Comparison of ENCODE assay signal across 20 cellular contexts in genomic region chr17:45040459-45040858, GRCh38. TPM values are rescaled to one million over a fixed set of nuclear protein-coding genes. Genes with fewer than 3 reads are reported as not detected.
DNase-seq lines count a peak whose midpoint lies in the region; ATAC-seq and TF ChIP-seq lines count a peak whose summit lies in the region.
"Had no signal": no experiment of that assay in that cellular context is flagged by ENCODE, and none has a peak within 500 bp of the region (broad histone marks: within the 10 kb centered on the region; RNA-seq: fewer than 3 reads in every experiment).

No MANE protein-coding gene starts in this region.

- DNase-seq in LNCaP clone FGC (ENCODE audit: low read depth) (peak; percentile 67), endodermal cell (peak; percentile 92), myocyte (ENCODE audit: low read depth) (peak; percentile 47), BE2C (no peak), NCI-H446 treated with DMSO at 0.1 percent for 48 hours (lab: John Stamatoyannopoulos, UW) (no peak), HFFc6 (no peak)
- DNase-seq in activated T-cell treated with anti-CD3 and anti-CD28 coated beads, Interleukin-2, amount 50 U/mL, for 4 hours, result no peak
- DNase-seq: activated T-cell treated with anti-CD3 and anti-CD28 coated beads, Interleukin-2, amount 50 U/mL, for 1 hour; COR-L47; effector CD8-positive, alpha-beta T cell; HCEC 1CT; MM.1S; NCI-H1694; NCI-H524; PC-9; retina; stomach had no signal

- H3K27me3 Mint-ChIP-seq in endodermal cell (ENCODE audit: insufficient read depth) (no peaks in the 10 kb centered on the region), HFFc6 (ENCODE audit: insufficient read depth) (peaks cover 1% of the 10 kb centered on the region; the same call in 1 of the 2 replicates)
- H3K27me3 Mint-ChIP-seq in activated T-cell treated with anti-CD3 and anti-CD28 coated beads, Interleukin-2, amount 50 U/mL, for 4 hours (ENCODE audit: low read depth), result no peaks in the 10 kb centered on the region
- H3K27me3 Mint-ChIP-seq: natural killer cell treated with Interleukin-12 subunit alpha and Interleukin-12 subunit beta and Interleukin-15 and Interleukin-18, amount 100 ng/mL, for 72 hours had no signal

- H3K4me3 Mint-ChIP-seq in endodermal cell (no peak overlapping the region), HFFc6 (no peak overlapping the region)
- H3K4me3 Mint-ChIP-seq in activated T-cell treated with anti-CD3 and anti-CD28 coated beads, Interleukin-2, amount 50 U/mL, for 4 hours, result no peak overlapping the region
- H3K4me3 Mint-ChIP-seq: natural killer cell treated with Interleukin-12 subunit alpha and Interleukin-12 subunit beta and Interleukin-15 and Interleukin-18, amount 100 ng/mL, for 72 hours had no signal

- H3K9me3 ChIP-seq in BLaER1 treated with 17β-estradiol and CSF1 and Interleukin-3, amounts not matched to agents 10 nM and 100 nM (replicated peaks in 1 of 11), result no peaks in the 10 kb centered on the region
- H3K9me3 ChIP-seq in endodermal cell (ENCODE audit: control insufficient read depth, low read length), result no peaks in the 10 kb centered on the region
- H3K9me3 ChIP-seq in BE2C, result no peaks in the 10 kb centered on the region
- H3K9me3 ChIP-seq: stomach, vagina had no signal

- no peak for ATAC-seq in activated T-cell treated with anti-CD3 and anti-CD28 coated beads, Interleukin-2, amount 50 U/mL, for 4 hours
- ATAC-seq: natural killer cell treated with Interleukin-12 subunit alpha and Interleukin-12 subunit beta and Interleukin-15 and Interleukin-18, amount 100 ng/mL, for 72 hours had no signal

- peaks cover 44 to 99% (median 82%) of the 10 kb centered on the region in 11 experiments; a peak in 21 of 22 replicates for H4K20me1 ChIP-seq in BLaER1 treated with 17β-estradiol and CSF1 and Interleukin-3, amounts not matched to agents 10 nM and 100 nM

- WGBS in endodermal cell (ENCODE audit: insufficient coverage in 1 of 2, insufficient read length in 1 of 2), 2 experiments, result 41 to 70% methylated on average over 3 to 4 of the region's 4 CpGs

- H3K36me3 ChIP-seq in BLaER1 treated with 17β-estradiol and CSF1 and Interleukin-3, amounts not matched to agents 10 nM and 100 nM, result peaks cover under 1 to 23% (median 6%) of the 10 kb centered on the region in 11 experiments; a peak in 10 of 22 replicates
- H3K36me3 ChIP-seq in endodermal cell (ENCODE audit: control insufficient read depth, insufficient read depth, low read length) (peaks cover 7% of the 10 kb centered on the region), BE2C (no peaks in the 10 kb centered on the region)
- H3K36me3 ChIP-seq: vagina had no signal

- peaks cover 26 to 68% (median 58%) of the 10 kb centered on the region in 10 experiments for H3K4me1 ChIP-seq in BLaER1 treated with 17β-estradiol and CSF1 and Interleukin-3, amounts not matched to agents 10 nM and 100 nM
- peaks cover 7% of the 10 kb centered on the region for H3K4me1 ChIP-seq in endodermal cell (ENCODE audit: control insufficient read depth, insufficient read depth, low read length)
- peaks cover 8% of the 10 kb centered on the region for H3K4me1 ChIP-seq in BE2C

- 0 out of 22 replicates have a peak overlapping the region, but pooled peaks of 1 of the 11 experiments have one; percentile 2 for H3K9ac ChIP-seq in BLaER1 treated with 17β-estradiol and CSF1 and Interleukin-3, amounts not matched to agents 10 nM and 100 nM
- no peak overlapping the region for H3K9ac ChIP-seq in endodermal cell (ENCODE audit: extremely low read depth, low read length, poor library complexity, severe bottlenecking)

- peak overlapping the region in 7 of 11 experiments; percentile 37 to 66 (median 57); a peak in 11 of 22 replicates for H3K4me2 ChIP-seq in BLaER1 treated with 17β-estradiol and CSF1 and Interleukin-3, amounts not matched to agents 10 nM and 100 nM
- H3K4me2 ChIP-seq: PC-9 had no signal

- no peak overlapping the region for H3K4me3 ChIP-seq in BLaER1 treated with 17β-estradiol and CSF1 and Interleukin-3, amounts not matched to agents 10 nM and 100 nM
- H3K4me3 ChIP-seq in LNCaP clone FGC (ENCODE audit: low read depth, low read length), result no peak overlapping the region
- H3K4me3 ChIP-seq in endodermal cell (ENCODE audit: low read length), result no peak overlapping the region
- H3K4me3 ChIP-seq in BE2C (ENCODE audit: low read depth, low read length), result no peak overlapping the region
- H3K4me3 ChIP-seq: PC-9, stomach, vagina had no signal

- TF ChIP-seq CTCF in LNCaP clone FGC (IDR thresholded peaks at IDR 0.05; ENCODE audit: control insufficient read depth, extremely low read depth, insufficient read depth) (no peak), endodermal cell (conservative IDR thresholded peaks at IDR 0.05) (no peak), BE2C (IDR thresholded peaks at IDR 0.05; ENCODE audit: low read depth, low read length) (no peak), HFFc6 (IDR thresholded peaks at IDR 0.05) (no peak)

- H3K27ac Mint-ChIP-seq in endodermal cell (peak overlapping the region; percentile 52), HFFc6 (no peak overlapping the region)
- H3K27ac Mint-ChIP-seq: natural killer cell treated with Interleukin-12 subunit alpha and Interleukin-12 subunit beta and Interleukin-15 and Interleukin-18, amount 100 ng/mL, for 72 hours had no signal

- H3K27me3 ChIP-seq in BLaER1 treated with 17β-estradiol and CSF1 and Interleukin-3, amounts not matched to agents 10 nM and 100 nM, result no peaks in the 10 kb centered on the region
- H3K27me3 ChIP-seq in endodermal cell (ENCODE audit: control insufficient read depth, insufficient read depth, low read length, poor library complexity, severe bottlenecking) (no peaks in the 10 kb centered on the region), BE2C (no peaks in the 10 kb centered on the region)
- H3K27me3 ChIP-seq: stomach, vagina had no signal

- peaks cover 15% of the 10 kb centered on the region for H3K36me3 Mint-ChIP-seq in endodermal cell (ENCODE audit: low read depth)
- H3K36me3 Mint-ChIP-seq in activated T-cell treated with anti-CD3 and anti-CD28 coated beads, Interleukin-2, amount 50 U/mL, for 4 hours (ENCODE audit: insufficient read depth), result peaks cover 2% of the 10 kb centered on the region
- H3K36me3 Mint-ChIP-seq in HFFc6 (ENCODE audit: low read depth), result peaks cover 7% of the 10 kb centered on the region
- H3K36me3 Mint-ChIP-seq: natural killer cell treated with Interleukin-12 subunit alpha and Interleukin-12 subunit beta and Interleukin-15 and Interleukin-18, amount 100 ng/mL, for 72 hours had no signal

- H3K9me3 Mint-ChIP-seq in endodermal cell (no peaks in the 10 kb centered on the region), HFFc6 (no peaks in the 10 kb centered on the region)
- no peaks in the 10 kb centered on the region for H3K9me3 Mint-ChIP-seq in activated T-cell treated with anti-CD3 and anti-CD28 coated beads, Interleukin-2, amount 50 U/mL, for 4 hours
- H3K9me3 Mint-ChIP-seq: natural killer cell treated with Interleukin-12 subunit alpha and Interleukin-12 subunit beta and Interleukin-15 and Interleukin-18, amount 100 ng/mL, for 72 hours had no signal

- no peak overlapping the region for H3K27ac ChIP-seq in BLaER1 treated with 17β-estradiol and CSF1 and Interleukin-3, amounts not matched to agents 10 nM and 100 nM
- peak overlapping the region; percentile 78 for H3K27ac ChIP-seq in endodermal cell (ENCODE audit: low read depth, low read length)
- H3K27ac ChIP-seq: PC-9, vagina had no signal

- H3K4me1 Mint-ChIP-seq in endodermal cell, result peaks cover 26% of the 10 kb centered on the region
- peaks cover 11% of the 10 kb centered on the region for H3K4me1 Mint-ChIP-seq in activated T-cell treated with anti-CD3 and anti-CD28 coated beads, Interleukin-2, amount 50 U/mL, for 4 hours (ENCODE audit: low read depth)
- peaks cover 27% of the 10 kb centered on the region for H3K4me1 Mint-ChIP-seq in HFFc6 (ENCODE audit: low read depth)

RNA-seq across cellular contexts. Expression of gene DCAKD, which starts 11.0 kb away (rescaled TPM):
- total RNA-seq in endodermal cell (10 to 100 TPM; 54.5 to 69.4 TPM), myocyte (67.0 and 75.5 TPM in 2 replicates)
- 53.1 TPM for polyA plus RNA-seq in endodermal cell (2013, experiment 1 of 2)
- polyA plus RNA-seq in endodermal cell (2013, experiment 2 of 2), result 55.4 TPM
- polyA plus RNA-seq in myocyte (2012), result 57.9 TPM
- 10 to 100 TPM; 17.3 to 21.1 (median 19.1) TPM for total RNA-seq in activated T-cell treated with anti-CD3 and anti-CD28 coated beads, Interleukin-2, amount 50 U/mL, for 4 hours
- 42.5 TPM for polyA plus RNA-seq in BE2C (2012; ENCODE audit: insufficient read depth, insufficient read length, low read depth)
- 10 to 100 TPM; 34.0 to 38.9 (median 35.8) TPM for total RNA-seq in HFFc6 (2021; fragmentation: NEBNext Ultra II Directional; extraction: Animal tissue kit (Norgen Biotek cat#: 25700))

RNA-seq across cellular contexts. Expression of gene NMT1, which starts 20.7 kb away (rescaled TPM):
- total RNA-seq in endodermal cell (100 to 1,000 TPM; 122 to 136 TPM), myocyte (80.3 and 88.7 TPM in 2 replicates)
- 112 TPM for polyA plus RNA-seq in endodermal cell (2013, experiment 1 of 2)
- polyA plus RNA-seq in endodermal cell (2013, experiment 2 of 2), result 98.6 TPM
- polyA plus RNA-seq in myocyte (2012), result 114 TPM
- 100 to 1,000 TPM; 228 to 255 (median 241) TPM for total RNA-seq in activated T-cell treated with anti-CD3 and anti-CD28 coated beads, Interleukin-2, amount 50 U/mL, for 4 hours
- polyA plus RNA-seq in BE2C (2012; ENCODE audit: insufficient read depth, insufficient read length, low read depth), result 327 TPM
- 100 to 1,000 TPM; 135 to 152 (median 142) TPM for total RNA-seq in HFFc6 (2021; fragmentation: NEBNext Ultra II Directional; extraction: Animal tissue kit (Norgen Biotek cat#: 25700))

Comparison
In these comparisons a context has a peak if more than half of its experiments do, and no peak if none do; other contexts are left out.
1. DNase-seq: peak in LNCaP clone FGC (single experiment), endodermal cell (single experiment) and myocyte (single experiment); none in activated T-cell treated with anti-CD3 and anti-CD28 coated beads, Interleukin-2, amount 50 U/mL, for 4 hours (single experiment), BE2C (single experiment), NCI-H446 treated with DMSO at 0.1 percent for 48 hours (single experiment) and HFFc6 (single experiment).